Comparison of ENCODE assay signal across 8 cellular contexts in the genomic region with DNA sequence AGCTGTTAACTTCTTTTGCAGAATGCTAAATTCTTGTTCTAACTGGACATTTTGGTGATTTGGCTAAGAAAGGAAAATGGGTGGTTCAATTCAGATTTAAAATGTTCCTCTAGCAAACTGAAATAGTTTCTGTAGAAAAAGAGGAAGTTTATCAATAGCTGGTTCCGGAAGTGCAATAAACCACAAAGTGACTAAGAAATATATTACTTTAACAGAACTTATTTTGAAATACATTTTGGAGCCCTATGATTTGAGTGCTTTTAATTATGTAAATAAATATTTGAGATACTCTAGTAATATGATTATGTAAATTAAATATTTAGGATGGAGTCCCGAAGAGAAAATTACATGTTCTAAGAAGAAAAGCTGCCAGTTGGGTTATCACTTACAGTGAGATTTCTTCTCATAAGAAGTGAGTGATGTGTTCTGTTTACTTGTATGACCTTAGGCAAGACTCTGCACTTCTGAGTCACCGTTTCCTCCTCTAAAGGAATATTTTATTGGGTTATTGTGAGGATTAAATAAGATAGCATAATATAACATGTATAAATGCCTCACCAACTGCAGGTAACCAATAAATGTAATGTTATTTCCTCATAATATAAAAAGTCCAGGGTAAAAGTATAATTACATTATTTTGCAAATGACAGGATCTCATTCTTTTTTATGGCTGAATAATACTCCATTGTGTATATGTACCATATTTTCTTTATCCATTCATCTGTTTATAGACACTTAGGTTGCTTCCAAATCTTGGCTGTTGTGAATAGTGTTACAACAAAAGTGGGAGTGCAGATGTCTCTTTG. TPM values are rescaled to one million over a fixed set of nuclear protein-coding genes. Genes with fewer than 3 reads are reported as not detected.
DNase-seq lines count a peak whose midpoint lies in the region; ATAC-seq and TF ChIP-seq lines count a peak whose summit lies in the region.

A gene with protein sequence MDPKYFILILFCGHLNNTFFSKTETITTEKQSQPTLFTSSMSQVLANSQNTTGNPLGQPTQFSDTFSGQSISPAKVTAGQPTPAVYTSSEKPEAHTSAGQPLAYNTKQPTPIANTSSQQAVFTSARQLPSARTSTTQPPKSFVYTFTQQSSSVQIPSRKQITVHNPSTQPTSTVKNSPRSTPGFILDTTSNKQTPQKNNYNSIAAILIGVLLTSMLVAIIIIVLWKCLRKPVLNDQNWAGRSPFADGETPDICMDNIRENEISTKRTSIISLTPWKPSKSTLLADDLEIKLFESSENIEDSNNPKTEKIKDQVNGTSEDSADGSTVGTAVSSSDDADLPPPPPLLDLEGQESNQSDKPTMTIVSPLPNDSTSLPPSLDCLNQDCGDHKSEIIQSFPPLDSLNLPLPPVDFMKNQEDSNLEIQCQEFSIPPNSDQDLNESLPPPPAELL (minus strand): TSS at position 73 of the 806 bp plus-strand sequence. CDS start 8,445 bp downstream, outside the sequence.

- POLR2A ChIA-PET in activated B cell treated with CpG ODN at 0.5 μM for 24 hours (lab: Charles Lee): interaction anchor here (0.7 to 2.6 kb wide), 8 partner anchors 10 to 490 kb away, joined by 3 to 9 read pairs (median 4); a partner anchor contains a TSS

- peak; percentile 76 for DNase-seq in EL
- DNase-seq in HL-60 (ENCODE audit: low read depth in 1 of 2, low spot score in 1 of 2): peak; percentile 55 to 71
- no peak for DNase-seq in activated B cell treated with CpG ODN at 0.5 μM for 24 hours
- DNase-seq in left lung: no peak
- DNase-seq in NCI-H2107 treated with DMSO at 0.1 percent for 48 hours (lab: John Stamatoyannopoulos, UW; ENCODE audit: unreplicated experiment): no peak
- DNase-seq in AG08395 (ENCODE audit: low spot score): no peak
- DNase-seq in NK-92 (lab: John Stamatoyannopoulos, UW; ENCODE audit: unreplicated experiment): no peak

- peaks cover 3% of the 10 kb centered on the region for H3K9me3 Mint-ChIP-seq in activated B cell treated with CpG ODN at 0.5 μM for 24 hours

- H3K4me1 Mint-ChIP-seq in activated B cell treated with CpG ODN at 0.5 μM for 24 hours: peaks cover 63% of the 10 kb centered on the region

- TF ChIP-seq CTCF in HL-60 (IDR thresholded peaks at IDR 0.05; ENCODE audit: insufficient read depth, low read length): no peak
- no peak for TF ChIP-seq CTCF in activated B cell treated with CpG ODN at 0.5 μM for 24 hours (IDR thresholded peaks at IDR 0.05)
- TF ChIP-seq CTCF in left lung (IDR thresholded peaks at IDR 0.05): no peak

- no peaks in the 10 kb centered on the region for H3K9me3 ChIP-seq in left lung

- intact Hi-C loops in activated B cell treated with CpG ODN at 0.5 μM for 24 hours (cut with micrococcal nuclease): loop anchor here (5.0 kb wide), 2 partner anchors 223 to 1747 kb away; a partner anchor contains a TSS
- intact Hi-C loops in left lung (cut with DNase I): no loop called here

- peak within 1 kb of the TSS; percentile 93 for H3K4me3 Mint-ChIP-seq in activated B cell treated with CpG ODN at 0.5 μM for 24 hours

- peak; percentile 25 for ATAC-seq in activated B cell treated with CpG ODN at 0.5 μM for 24 hours (ENCODE audit: low read depth)
- ATAC-seq in left lung: peak; percentile 42
- no peak for ATAC-seq in HG03469 (IDR thresholded peaks at IDR 0.05; ENCODE audit: unreplicated experiment)

- H3K4me3 ChIP-seq in HL-60 (replicated peaks; ENCODE audit: insufficient read depth, low read length) (peak within 1 kb of the TSS; percentile 53), left lung (peak within 1 kb of the TSS; percentile 8 to 44)

- H3K27me3 ChIP-seq in HL-60 (ENCODE audit: insufficient read depth, poor library complexity, severe bottlenecking): no peaks in the 10 kb centered on the region
- no peaks in the 10 kb centered on the region for H3K27me3 ChIP-seq in left lung

- peaks cover 48% of the 10 kb centered on the region for H3K36me3 Mint-ChIP-seq in activated B cell treated with CpG ODN at 0.5 μM for 24 hours (ENCODE audit: low read depth)

- no peaks in the 10 kb centered on the region for H3K27me3 Mint-ChIP-seq in activated B cell treated with CpG ODN at 0.5 μM for 24 hours

- CTCF ChIA-PET in activated B cell treated with CpG ODN at 0.5 μM for 24 hours (lab: Charles Lee): interaction anchor here (2.7 kb wide), 1 partner anchor 58 kb away, joined by 12 read pairs; no protein-coding TSS in a partner anchor

- H3K4me1 ChIP-seq in left lung: peaks cover 0 to 43% of the 10 kb centered on the region in 2 donors

- peak within 1 kb of the TSS; percentile 94 for H3K27ac Mint-ChIP-seq in activated B cell treated with CpG ODN at 0.5 μM for 24 hours

- peak within 1 kb of the TSS; percentile 91 for H3K27ac ChIP-seq in HL-60 (replicated peaks)
- H3K27ac ChIP-seq in left lung: peak within 1 kb of the TSS; percentile 60 to 95

- H3K36me3 ChIP-seq in left lung: no peaks in the 10 kb centered on the region

RNA-seq across cellular contexts. Expression of the gene that starts here (rescaled TPM):
- total RNA-seq in activated B cell treated with CpG ODN at 0.5 μM for 24 hours (104 and 111 TPM in 2 replicates), left lung (10 to 100 TPM; 25.1 to 80.4 TPM)

Comparison
In these comparisons a context has a peak if more than half of its experiments do, and no peak if none do; other contexts are left out.
1. DNase-seq: peak in EL (single experiment) and HL-60 (2 of 2); none in activated B cell treated with CpG ODN at 0.5 μM for 24 hours (single experiment), left lung (0 of 2), NCI-H2107 treated with DMSO at 0.1 percent for 48 hours (single experiment), AG08395 (single experiment) and NK-92 (single experiment).